Comparison of ENCODE assay signal across 17 cellular contexts in the genomic region with DNA sequence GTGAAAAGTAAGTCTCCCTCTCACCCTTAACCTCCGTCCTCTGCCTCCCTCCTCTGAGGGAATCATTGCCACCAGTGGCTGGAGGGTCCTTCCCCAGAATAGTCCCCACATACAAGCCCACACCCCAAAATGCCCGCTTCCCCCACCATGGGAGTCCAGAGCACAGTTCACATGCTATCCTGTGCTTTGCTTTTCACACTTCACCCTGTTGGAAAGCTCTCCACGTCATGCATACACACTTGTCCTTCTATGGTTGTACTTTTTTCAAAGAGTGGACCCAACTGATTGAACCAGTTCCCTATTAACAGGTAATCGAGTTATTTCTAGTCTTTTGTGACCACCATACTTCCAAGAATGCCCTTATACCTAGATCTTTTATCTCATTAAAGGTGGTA. TPM values are rescaled to one million over a fixed set of nuclear protein-coding genes. Genes with fewer than 3 reads are reported as not detected.
"Had no signal": no experiment of that assay in that cellular context is flagged by ENCODE, and none has a peak within 500 bp of the region (broad histone marks: within the 10 kb centered on the region; RNA-seq: fewer than 3 reads in every experiment).

No MANE protein-coding gene starts in this region.

- ATAC-seq: esophagus mucosa; naive thymus-derived CD4-positive, alpha-beta T cell had no signal

- DNase-seq: effector memory CD4-positive, alpha-beta T cell; gastrocnemius medialis; heart right ventricle; islet precursor cell; left ventricle myocardium superior; mesendoderm; naive thymus-derived CD4-positive, alpha-beta T cell; sigmoid colon; stimulated activated CD4-positive, alpha-beta T cell treated with anti-CD3 and anti-CD28 coated beads, Interleukin-12 subunit alpha, Interleukin-12 subunit beta, amount 100 ng/mL, for 4 hours; stimulated activated naive CD4-positive, alpha-beta T cell treated with Interleukin-2 at 50 U/mL for 16 hours; tibial artery; upper lobe of right lung had no signal

- H3K27ac Mint-ChIP-seq: naive thymus-derived CD4-positive, alpha-beta T cell had no signal

- H3K27me3 ChIP-seq: gastrocnemius medialis, heart right ventricle, right atrium auricular region, sigmoid colon, tibial artery, upper lobe of right lung, vagina had no signal

- H3K4me3 Mint-ChIP-seq: naive thymus-derived CD4-positive, alpha-beta T cell had no signal

- H3K27ac ChIP-seq: sigmoid colon, tibial artery, vagina had no signal

- H3K9me3 ChIP-seq: gastrocnemius medialis, heart right ventricle, right atrium auricular region, sigmoid colon, tibial artery, upper lobe of right lung, vagina had no signal

- H3K4me3 ChIP-seq: gastrocnemius medialis, heart right ventricle, lung, right atrium auricular region, sigmoid colon, skin epidermis, tibial artery, upper lobe of right lung, vagina had no signal

- H3K36me3 Mint-ChIP-seq: naive thymus-derived CD4-positive, alpha-beta T cell had no signal

- H3K36me3 ChIP-seq: gastrocnemius medialis, heart right ventricle, right atrium auricular region, sigmoid colon, tibial artery, upper lobe of right lung, vagina had no signal

- H3K4me1 ChIP-seq: upper lobe of right lung, vagina had no signal

RNA-seq across cellular contexts. Expression of gene KIFC3, which starts 23.7 kb away (rescaled TPM):
- polyA plus RNA-seq: naive thymus-derived CD4-positive, alpha-beta T cell had no signal
